In genomic region chr7:129607471-129608120, GRCh38 we compare ENCODE assay signal across 8 cellular contexts. TPM values are rescaled to one million over a fixed set of nuclear protein-coding genes. Genes with fewer than 3 reads are reported as not detected.
DNase-seq lines count a peak whose midpoint lies in the region; ATAC-seq, FAIRE-seq and TF ChIP-seq lines count a peak whose summit lies in the region.

No MANE protein-coding gene starts in this region.

- H3K27me3 Mint-ChIP-seq in T-helper 2 cell treated with Interferon-gamma antibody and Interleukin-4, amounts not matched to agents 5 μg/mL and 100 μg/mL, for 36 hours (ENCODE audit: low read depth) = no peaks in the 10 kb centered on the region

- peaks cover 44% of the 10 kb centered on the region for H3K4me1 Mint-ChIP-seq in T-helper 2 cell treated with Interferon-gamma antibody and Interleukin-4, amounts not matched to agents 5 μg/mL and 100 μg/mL, for 36 hours (ENCODE audit: low read depth)

- H3K36me3 Mint-ChIP-seq in T-helper 2 cell treated with Interferon-gamma antibody and Interleukin-4, amounts not matched to agents 5 μg/mL and 100 μg/mL, for 36 hours (ENCODE audit: low read depth) = peaks cover 30% of the 10 kb centered on the region

- H3K27ac Mint-ChIP-seq in T-helper 2 cell treated with Interferon-gamma antibody and Interleukin-4, amounts not matched to agents 5 μg/mL and 100 μg/mL, for 36 hours = no peak overlapping the region

- peak; percentile 64 for TF ChIP-seq CTCF in retinal pigment epithelial cell (conservative IDR thresholded peaks at IDR 0.05; ENCODE audit: low read depth, low read length)

- no peaks in the 10 kb centered on the region for H3K9me3 ChIP-seq in MG63

- H3K36me3 ChIP-seq in MG63 = no peaks in the 10 kb centered on the region

- no peaks in the 10 kb centered on the region for H3K27me3 ChIP-seq in MG63

- H3K9me3 Mint-ChIP-seq in T-helper 2 cell treated with Interferon-gamma antibody and Interleukin-4, amounts not matched to agents 5 μg/mL and 100 μg/mL, for 36 hours = no peaks in the 10 kb centered on the region

- DNase-seq in DMS53 treated with DMSO at 0.1 percent for 48 hours (lab: John Stamatoyannopoulos, UW; ENCODE audit: unreplicated experiment) = peak; percentile 53
- peak; percentile 54 for DNase-seq in HTR-8/SVneo (ENCODE audit: insufficient read length, low spot score)
- DNase-seq in T-helper 2 cell treated with Interferon-gamma antibody and Interleukin-4, amounts not matched to agents 5 μg/mL and 100 μg/mL, for 36 hours (ENCODE audit: low spot score) = peak; percentile 21
- peak; percentile 11 for DNase-seq in effector CD4-positive, alpha-beta T cell
- DNase-seq in retinal pigment epithelial cell (ENCODE audit: low read depth) = no peak
- no peak for DNase-seq in MG63

- H3K4me3 ChIP-seq in retinal pigment epithelial cell (ENCODE audit: low read length) (no peak overlapping the region), MG63 (no peak overlapping the region)

- ATAC-seq in HG03565 (IDR thresholded peaks at IDR 0.05; ENCODE audit: unreplicated experiment) (no peak), HG02610 (IDR thresholded peaks at IDR 0.05; ENCODE audit: unreplicated experiment) (no peak)

- FAIRE-seq in HTR-8/SVneo (lab: Jason Lieb, UNC) = no peak

- no peak overlapping the region for H3K4me3 Mint-ChIP-seq in T-helper 2 cell treated with Interferon-gamma antibody and Interleukin-4, amounts not matched to agents 5 μg/mL and 100 μg/mL, for 36 hours

RNA-seq across cellular contexts. Expression of gene NRF1, which starts 3.9 kb away (rescaled TPM):
- 8.1 and 14.2 TPM in 2 replicates for total RNA-seq in MG63 (2014; rRNA removed; shearing (Covaris generic); ENCODE audit: low replicate concordance)

Comparison
In these comparisons a context has a peak if more than half of its experiments do, and no peak if none do; other contexts are left out.
1. DNase-seq: peak in DMS53 treated with DMSO at 0.1 percent for 48 hours (single experiment), HTR-8/SVneo (single experiment), T-helper 2 cell treated with Interferon-gamma antibody and Interleukin-4, amounts not matched to agents 5 μg/mL and 100 μg/mL, for 36 hours (single experiment) and effector CD4-positive, alpha-beta T cell (single experiment); none in retinal pigment epithelial cell (single experiment) and MG63 (single experiment).